In genomic region chr1:221708076-221708571, GRCh38 we compare ENCODE assay signal across 1 cellular context.
TF ChIP-seq lines count a peak whose summit lies in the region.

No MANE protein-coding gene starts in this region.

TF ChIP-seq in K562, 482 proteins besides CTCF, POLR2A, EP300 and RAD21 (continued from another document):
- TF ChIP-seq MAZ (CRISPR knock-in tag; conservative IDR thresholded peaks at IDR 0.05 in 1 of 2, IDR thresholded peaks at IDR 0.05 in 1 of 2) = peak in 1 of 2 experiments; percentile 81; a peak in 3 of 4 replicates
- no peak for TF ChIP-seq HNRNPH1 (optimal IDR thresholded peaks at IDR 0.05; ENCODE audit: low read depth, low read length)
- no peak for TF ChIP-seq ZNF436 (CRISPR knock-in tag; IDR thresholded peaks at IDR 0.05)
- no peak for TF ChIP-seq ZNF512 (tag; IDR thresholded peaks at IDR 0.05)
- no peak for TF ChIP-seq E4F1 (CRISPR knock-in tag; IDR thresholded peaks at IDR 0.05; ENCODE audit: borderline replicate concordance)
- TF ChIP-seq C11orf30 (IDR thresholded peaks at IDR 0.05; ENCODE audit: low read depth) = no peak
- TF ChIP-seq TEAD2 (tag; IDR thresholded peaks at IDR 0.05) = no peak
- peak; percentile 76; the same call in 1 of the 2 replicates for TF ChIP-seq ESRRA (IDR thresholded peaks at IDR 0.05; ENCODE audit: borderline replicate concordance, low read depth)
- TF ChIP-seq ZSCAN29 (IDR thresholded peaks at IDR 0.05) = no peak
- peak; percentile 75; the same call in 1 of the 2 replicates for TF ChIP-seq KLF6 (CRISPR knock-in tag; IDR thresholded peaks at IDR 0.05; ENCODE audit: borderline replicate concordance)
- no peak for TF ChIP-seq ZNF124 (CRISPR knock-in tag; IDR thresholded peaks at IDR 0.05)
- TF ChIP-seq DEAF1 (CRISPR knock-in tag; IDR thresholded peaks at IDR 0.05) = no peak
- no peak for TF ChIP-seq ADNP (tag; IDR thresholded peaks at IDR 0.05)
